ENCODE assay signal across 11 cellular contexts in the genomic region with DNA sequence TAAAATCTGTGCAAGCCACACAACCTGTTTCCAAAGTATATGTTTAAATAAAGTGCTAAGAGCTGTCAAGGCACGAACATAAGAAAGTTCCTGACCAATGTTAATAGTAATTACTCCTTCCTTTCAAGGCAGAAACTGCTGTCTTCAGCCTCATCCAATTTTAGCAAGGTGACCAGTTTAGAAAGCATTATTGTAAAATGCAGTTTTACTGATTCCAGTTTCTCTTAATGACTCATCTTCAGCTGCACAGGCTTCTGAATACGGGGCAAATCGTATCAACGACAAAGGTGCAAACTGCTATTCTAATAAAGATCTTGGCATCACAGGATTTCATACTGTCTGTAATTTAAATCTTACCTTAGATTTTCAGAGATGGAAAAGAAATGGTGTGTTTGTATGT.
DNase-seq lines count a peak whose midpoint lies in the region; ATAC-seq and TF ChIP-seq lines count a peak whose summit lies in the region.
"Had no signal": no experiment of that assay in that cellular context is flagged by ENCODE, and none has a peak within 500 bp of the region (broad histone marks: within the 10 kb centered on the region; RNA-seq: fewer than 3 reads in every experiment).

No MANE protein-coding gene starts in this region.

- H3K4me1 ChIP-seq in foreskin keratinocyte (peaks cover 9% of the 10 kb centered on the region), upper lobe of right lung (peaks cover 21% of the 10 kb centered on the region)

- H3K9me3 ChIP-seq in upper lobe of right lung, result no peaks in the 10 kb centered on the region
- H3K9me3 ChIP-seq: heart left ventricle, uterus had no signal

- peak; percentile 95 for ATAC-seq in GM18873 (IDR thresholded peaks at IDR 0.05; ENCODE audit: low FRiP score, unreplicated experiment)
- peak; percentile 90 for ATAC-seq in GM21619 (IDR thresholded peaks at IDR 0.05; ENCODE audit: unreplicated experiment)
- ATAC-seq in HG03280 (IDR thresholded peaks at IDR 0.05; ENCODE audit: unreplicated experiment), result peak; percentile 90
- ATAC-seq in foreskin keratinocyte, result peak; percentile 75
- ATAC-seq in left colon, result no peak
- no peak for ATAC-seq in upper lobe of right lung
- ATAC-seq: heart left ventricle; naive thymus-derived CD4-positive, alpha-beta T cell had no signal

- peak in 1 of 2 donors; percentile 21 for DNase-seq in foreskin keratinocyte
- DNase-seq in left colon, result no peak
- DNase-seq in cerebellar cortex (ENCODE audit: low spot score), result no peak
- no peak for DNase-seq in upper lobe of right lung
- DNase-seq: heart left ventricle; naive thymus-derived CD4-positive, alpha-beta T cell; stimulated activated CD4-positive, alpha-beta T cell treated with anti-CD3 and anti-CD28 coated beads, Interleukin-2, amount 100 ng/mL, for 24 hours; uterus had no signal

- intact Hi-C loops in left colon (cut with DNase I, micrococcal nuclease) (no loop called here), upper lobe of right lung (cut with DNase I) (no loop called here)

- no peaks in the 10 kb centered on the region for H3K27me3 ChIP-seq in foreskin keratinocyte
- no peaks in the 10 kb centered on the region for H3K27me3 ChIP-seq in upper lobe of right lung
- H3K27me3 ChIP-seq: heart left ventricle, uterus had no signal

- TF ChIP-seq CTCF in foreskin keratinocyte (conservative IDR thresholded peaks at IDR 0.05), result no peak
- TF ChIP-seq CTCF in upper lobe of right lung (IDR thresholded peaks at IDR 0.05), result no peak

- H3K27ac ChIP-seq in foreskin keratinocyte (peak overlapping the region; percentile 66), upper lobe of right lung (no peak overlapping the region)
- H3K27ac ChIP-seq: heart left ventricle had no signal

- H3K4me3 ChIP-seq in upper lobe of right lung, result no peak overlapping the region
- H3K4me3 ChIP-seq: heart left ventricle, uterus had no signal

- no peaks in the 10 kb centered on the region for H3K36me3 ChIP-seq in upper lobe of right lung
- H3K36me3 ChIP-seq: heart left ventricle, uterus had no signal

Comparison
In these comparisons a context has a peak if more than half of its experiments do, and no peak if none do; other contexts are left out.
1. ATAC-seq: peak in GM18873 (single experiment), GM21619 (single experiment), HG03280 (single experiment) and foreskin keratinocyte (single experiment); none in left colon (single experiment) and upper lobe of right lung (single experiment).